Comparison of ENCODE assay signal across 12 cellular contexts in the genomic region with DNA sequence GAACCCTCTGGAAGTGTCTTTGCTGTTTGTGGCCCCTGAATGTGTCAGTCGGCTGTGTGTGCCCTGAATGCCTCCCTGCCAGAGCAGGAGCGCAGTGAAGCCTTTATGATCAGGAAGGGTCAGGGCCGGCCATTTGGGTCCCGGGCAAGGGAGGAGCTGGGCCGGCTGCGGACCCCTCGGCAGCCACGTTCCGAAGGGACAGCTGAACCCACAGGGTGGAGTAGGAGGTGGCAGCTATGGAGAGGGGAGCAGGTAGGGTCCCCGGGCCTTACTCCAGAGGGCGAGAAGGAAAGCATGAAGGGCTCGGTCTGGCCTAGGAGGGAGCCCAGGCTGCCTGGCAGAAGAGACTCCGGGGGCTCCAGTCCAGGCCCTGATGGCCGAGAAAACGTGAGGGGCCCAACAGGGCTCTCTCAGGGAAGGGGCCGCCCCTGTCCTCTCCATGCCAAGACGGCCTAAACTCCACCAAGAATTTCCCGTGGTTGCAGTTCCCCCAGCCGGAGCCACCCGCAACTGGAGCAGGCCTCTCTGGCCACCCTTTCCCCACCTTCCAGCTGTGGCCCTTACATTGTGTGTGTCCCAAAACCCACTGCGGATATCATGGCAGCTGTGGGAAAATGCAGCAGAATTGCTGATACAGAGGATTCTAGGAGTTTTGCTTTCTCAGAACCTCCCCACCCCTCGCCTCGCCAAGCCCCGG.
DNase-seq lines count a peak whose midpoint lies in the region; ATAC-seq and TF ChIP-seq lines count a peak whose summit lies in the region.
"Had no signal": no experiment of that assay in that cellular context is flagged by ENCODE, and none has a peak within 500 bp of the region (broad histone marks: within the 10 kb centered on the region; RNA-seq: fewer than 3 reads in every experiment).

No MANE protein-coding gene starts in this region.

- no TSS peak for BruUV-seq in Panc1 (replicated peaks; lab: Mats Ljungman, UMichigan)

- TF ChIP-seq CTCF in Panc1 (IDR thresholded peaks at IDR 0.05) (no peak), omental fat pad (IDR thresholded peaks at IDR 0.05) (no peak)

- in situ Hi-C loops in Panc1 (cut with HindIII; ENCODE audit: low pct_unique_long_range_greater_than_20kb, low sequenced_read_pairs): no loop called here

- H3K27me3 ChIP-seq in Panc1 (ENCODE audit: control insufficient read depth, insufficient read depth, low read length): peaks cover 2% of the 10 kb centered on the region; the same call in 1 of the 2 replicates
- H3K27me3 ChIP-seq: hepatocyte, sigmoid colon had no signal

- intact Hi-C loops in Panc1 (cut with micrococcal nuclease; ENCODE audit: unreplicated experiment): loop anchor here (5.0 kb wide), 2 partner anchors 376 to 776 kb away; partner anchors contain the start of gene RAP2C

- H3K36me3 ChIP-seq in Panc1 (ENCODE audit: control insufficient read depth, insufficient read depth, low read length): no peaks in the 10 kb centered on the region
- H3K36me3 ChIP-seq: sigmoid colon, thoracic aorta had no signal

- no peaks in the 10 kb centered on the region for H3K9me3 ChIP-seq in Panc1 (ENCODE audit: control insufficient read depth, insufficient read depth, low read depth, low read length)
- H3K9me3 ChIP-seq: sigmoid colon, thoracic aorta had no signal

- ATAC-seq in GM18873 (IDR thresholded peaks at IDR 0.05; ENCODE audit: low FRiP score, unreplicated experiment) (peak; percentile 8), HG02610 (IDR thresholded peaks at IDR 0.05; ENCODE audit: unreplicated experiment) (peak; percentile 20), Panc1 (peak; percentile 70), omental fat pad (ENCODE audit: low FRiP score) (peak; percentile 37), GM18520 (IDR thresholded peaks at IDR 0.05; ENCODE audit: unreplicated experiment) (no peak)

- DNase-seq in Panc1 (ENCODE audit: low read depth, low spot score) (no peak), omental fat pad (ENCODE audit: low spot score) (no peak), NCI-H1092 treated with DMSO at 0.1 percent for 48 hours (lab: John Stamatoyannopoulos, UW) (no peak), NCI-H146 treated with DMSO at 0.1 percent for 48 hours (lab: John Stamatoyannopoulos, UW; ENCODE audit: unreplicated experiment) (no peak), COLO829 (ENCODE audit: low spot score) (no peak)
- DNase-seq: activated naive CD8-positive, alpha-beta T cell treated with anti-CD3 and anti-CD28 coated beads for 36 hours; sigmoid colon had no signal

- no peak overlapping the region for H3K27ac ChIP-seq in Panc1 (ENCODE audit: low read length)
- H3K27ac ChIP-seq: hepatocyte, sigmoid colon, thoracic aorta had no signal

- POLR2A ChIA-PET in Panc1 (lab: Charles Lee): no interaction called here

- H3K4me3 ChIP-seq in Panc1 (ENCODE audit: low read depth in 2 of 2, low read length in 2 of 2): no peak overlapping the region
- H3K4me3 ChIP-seq: hepatocyte, sigmoid colon, thoracic aorta had no signal

- CTCF ChIA-PET in Panc1 (lab: Charles Lee): interaction anchor here (0.8 to 1.2 kb wide), 3 partner anchors 378 to 773 kb away, joined by 3 to 10 read pairs (median 4); partner anchors contain the start of gene RAP2C

- H3K4me1 ChIP-seq in Panc1 (ENCODE audit: control insufficient read depth, insufficient read depth, low read length): no peaks in the 10 kb centered on the region
- H3K4me1 ChIP-seq: sigmoid colon had no signal
